Comparison of ENCODE assay signal across 8 cellular contexts in genomic region chr3:150479370-150479769, GRCh38.
"Had no signal": no experiment of that assay in that cellular context is flagged by ENCODE, and none has a peak within 500 bp of the region (broad histone marks: within the 10 kb centered on the region; RNA-seq: fewer than 3 reads in every experiment).

No MANE protein-coding gene starts in this region.

- H3K27me3 Mint-ChIP-seq: IgD-negative memory B cell had no signal

- H3K4me1 Mint-ChIP-seq: IgD-negative memory B cell had no signal

- H3K4me3 Mint-ChIP-seq: GM23338, H9, IgD-negative memory B cell had no signal

- FAIRE-seq: H1, H54, HepG2 had no signal

- H3K27ac Mint-ChIP-seq: GM23338, H9, IgD-negative memory B cell had no signal

- H3K9me3 Mint-ChIP-seq: GM23338 had no signal

- DNase-seq: H9, HCEC 1CT, KBM-7 had no signal
